In genomic region chr1:86914635-86914997, GRCh38 we compare ENCODE assay signal across 8 cellular contexts. TPM values are rescaled to one million over a fixed set of nuclear protein-coding genes. Genes with fewer than 3 reads are reported as not detected.
A peak's percentile ranks its signal among the peaks of the same experiment; 100 is the strongest.
DNase-seq lines count a peak whose midpoint lies in the region; ATAC-seq and TF ChIP-seq lines count a peak whose summit lies in the region.

HS2ST1 (plus strand) TSS chr1:86914635.

- in situ Hi-C loops in IMR-90 (cut with MboI; ENCODE audit: low sequenced_read_pairs) (no loop called here), KBM-7 (cut with MboI; ENCODE audit: low pct_unique_long_range_greater_than_20kb, low sequenced_read_pairs) (no loop called here)

- DNase-seq in AG10803 (ENCODE audit: low read depth) (no peak), IMR-90 (no peak), dermis blood vessel endothelial cell (no peak), KBM-7 (no peak)
- DNase-seq in activated naive CD4-positive, alpha-beta T cell treated with anti-CD3 and anti-CD28 coated beads, Interleukin-2, amount 50 U/mL, for 16 hours = no peak

- TF ChIP-seq CTCF in AG10803 (conservative IDR thresholded peaks at IDR 0.05; ENCODE audit: low read length) (no peak), IMR-90 (conservative IDR thresholded peaks at IDR 0.05; ENCODE audit: low read depth, low read length) (no peak)

- H3K9me3 ChIP-seq in IMR-90 (ENCODE audit: control insufficient read depth, insufficient read depth, low read length) = no peaks in the 10 kb centered on the region
- no peaks in the 10 kb centered on the region for H3K9me3 ChIP-seq in muscle layer of colon (ENCODE audit: low read length)

- 0% methylated on average over 5 of the region's 41 CpGs; no CpG with 5 or more reads in 1 of the 2 experiments for WGBS in IMR-90 (ENCODE audit: extremely low coverage in 2 of 2, insufficient read length in 1 of 2), 2 experiments

- H4K91ac ChIP-seq in IMR-90 (ENCODE audit: insufficient read depth, low read depth, low read length) = peak within 1 kb of the TSS; percentile 96

- peak within 1 kb of the TSS; percentile 94 for H2BK5ac ChIP-seq in IMR-90 (ENCODE audit: low read depth, low read length, poor library complexity, severe bottlenecking)

- POLR2A ChIA-PET in IMR-90 (lab: Charles Lee; ENCODE audit: unreplicated experiment) = interaction anchor here (0.7 kb wide), 1 partner anchor 18 kb away, joined by 4 read pairs; no protein-coding TSS in a partner anchor

- H3K4me1 ChIP-seq in IMR-90 (ENCODE audit: control insufficient read depth, insufficient read depth, low read length) (peaks cover 4% of the 10 kb centered on the region; the same call in 1 of the 2 replicates), muscle layer of colon (ENCODE audit: insufficient read depth, low read length) (peaks cover 23% of the 10 kb centered on the region)

- H2BK120ac ChIP-seq in IMR-90 (ENCODE audit: low read depth, low read length) = peak within 1 kb of the TSS; percentile 51

- peak within 1 kb of the TSS; percentile 99 for H3K14ac ChIP-seq in IMR-90 (replicated peaks; ENCODE audit: low read depth, low read length)

- H3K36me3 ChIP-seq in IMR-90 (ENCODE audit: control insufficient read depth, insufficient read depth, low read length) = no peaks in the 10 kb centered on the region; the same call in 1 of the 2 replicates
- no peaks in the 10 kb centered on the region for H3K36me3 ChIP-seq in muscle layer of colon (ENCODE audit: insufficient read depth, low read length)

- H3K27ac ChIP-seq in IMR-90 (ENCODE audit: insufficient read depth, low read length) (peak within 1 kb of the TSS; percentile 79), muscle layer of colon (ENCODE audit: low read depth, low read length) (peak within 1 kb of the TSS; percentile 98)

- H3K18ac ChIP-seq in IMR-90 (ENCODE audit: low read depth, low read length) = peak within 1 kb of the TSS; percentile 88

- peak within 1 kb of the TSS; percentile 99 for H3K23ac ChIP-seq in IMR-90 (ENCODE audit: low read depth, low read length)

- H3K9ac ChIP-seq in IMR-90 (ENCODE audit: low read depth, low read length) (peak within 1 kb of the TSS; percentile 84), muscle layer of colon (ENCODE audit: low read length) (peak within 1 kb of the TSS; percentile 93)

- H3K4ac ChIP-seq in IMR-90 (ENCODE audit: low read depth, low read length) = peak within 1 kb of the TSS; percentile 97

- peak within 1 kb of the TSS; percentile 97 for H2BK15ac ChIP-seq in IMR-90 (ENCODE audit: low read depth, low read length)

- ATAC-seq in IMR-90 (ENCODE audit: low read depth) (no peak), GM21786 (IDR thresholded peaks at IDR 0.05; ENCODE audit: unreplicated experiment) (no peak), GM19351 (IDR thresholded peaks at IDR 0.05; ENCODE audit: unreplicated experiment) (no peak)

- peak within 1 kb of the TSS; percentile 87 for H2AK5ac ChIP-seq in IMR-90 (ENCODE audit: low read depth, low read length)

- peak within 1 kb of the TSS; percentile 94 for H2AFZ ChIP-seq in IMR-90 (replicated peaks; ENCODE audit: low read length, poor library complexity)

- H2BK20ac ChIP-seq in IMR-90 (ENCODE audit: low read depth, low read length) = peak within 1 kb of the TSS; percentile 5; the same call in 1 of the 2 replicates

- peak within 1 kb of the TSS; percentile 98 for H2AK9ac ChIP-seq in IMR-90 (replicated peaks; ENCODE audit: low read depth, low read length, poor library complexity)

- dilution Hi-C loops in IMR-90 (cut with HindIII; ENCODE audit: low sequenced_read_pairs, unreplicated experiment) = no loop called here

- peaks cover 40% of the 10 kb centered on the region for H4K20me1 ChIP-seq in IMR-90 (ENCODE audit: insufficient read depth, low read length)

- CTCF ChIA-PET in IMR-90 (lab: Yijun Ruan, JAX) = interaction anchor here (1.0 to 1.6 kb wide), 2 partner anchors 19 to 54 kb away, joined by 3 to 5 read pairs; no protein-coding TSS in a partner anchor

- no peaks in the 10 kb centered on the region for H3K9me1 ChIP-seq in IMR-90 (ENCODE audit: insufficient read depth, low read length)

- H3K4me3 ChIP-seq in AG10803 (ENCODE audit: low read length) = peak within 1 kb of the TSS; percentile 86
- peak within 1 kb of the TSS; percentile 85 for H3K4me3 ChIP-seq in IMR-90 (ENCODE audit: insufficient read depth, low read depth, low read length)
- peak within 1 kb of the TSS; percentile 75 to 100 for H3K4me3 ChIP-seq in muscle layer of colon (ENCODE audit: low read depth in 1 of 2, low read length in 2 of 2)

- peaks cover 5 to 40% of the 10 kb centered on the region in 2 experiments; a peak in 3 of 4 replicates for H3K79me1 ChIP-seq in IMR-90 (ENCODE audit: low read depth in 1 of 2, low read length in 2 of 2)

- peak within 1 kb of the TSS; percentile 88 to 99 for H4K8ac ChIP-seq in IMR-90 (ENCODE audit: low read depth in 2 of 2, low read length in 2 of 2)

- peak within 1 kb of the TSS; percentile 93 for H3K4me2 ChIP-seq in IMR-90 (ENCODE audit: low read depth, low read length)

- peak within 1 kb of the TSS; percentile 94 for H3K56ac ChIP-seq in IMR-90 (ENCODE audit: extremely low read depth, insufficient read depth, low read length)

- no peak for TF ChIP-seq POLR2A in IMR-90 (IDR thresholded peaks at IDR 0.05; ENCODE audit: low read depth, low read length)

- BruUV-seq in IMR-90 (replicated peaks; lab: Mats Ljungman, UMichigan) = no TSS peak

- H3K27me3 ChIP-seq in IMR-90 (ENCODE audit: control insufficient read depth, insufficient read depth, low read length) (no peaks in the 10 kb centered on the region), muscle layer of colon (ENCODE audit: control insufficient read depth in 1 of 2, insufficient read depth in 2 of 2, low read length in 2 of 2) (no peaks in the 10 kb centered on the region)

- peak within 1 kb of the TSS; percentile 90 for H4K5ac ChIP-seq in IMR-90 (ENCODE audit: low read depth, low read length)

- intact Hi-C loops in IMR-90 (cut with micrococcal nuclease) = loop anchor here (2.0 to 5.0 kb wide), 4 partner anchors 38 to 163 kb away; no protein-coding TSS in a partner anchor

- no peak for TF ChIP-seq RAD21 in IMR-90 (IDR thresholded peaks at IDR 0.05; ENCODE audit: low read length)

TF ChIP-seq in IMR-90, 13 proteins besides CTCF, POLR2A, EP300 and RAD21:
- no peak for TF ChIP-seq RCOR1 (IDR thresholded peaks at IDR 0.05; ENCODE audit: insufficient replicate concordance, low read length)
- 0 out of 2 replicates have a peak, but pooled peaks have one; percentile 1 for TF ChIP-seq USF2 (IDR thresholded peaks at IDR 0.05; ENCODE audit: low read depth, low read length)
- TF ChIP-seq NFE2L2 (IDR thresholded peaks at IDR 0.05; ENCODE audit: low read depth, low read length) = no peak
- peak; percentile 51; the same call in 1 of the 2 replicates for TF ChIP-seq MAZ (IDR thresholded peaks at IDR 0.05; ENCODE audit: borderline replicate concordance, low read depth, low read length)

RNA-seq across cellular contexts. Expression of gene HS2ST1, which starts in this region (rescaled TPM):
- 13.1 and 20.6 TPM in 2 replicates for total RNA-seq in IMR-90 (2012; rRNA removed)
- polyA plus RNA-seq in IMR-90 (2012; rRNA removed) = 6.4 and 7.8 TPM in 2 replicates
- polyA plus RNA-seq in IMR-90 (2012; cell fraction: cytosol; rRNA removed) = 2.6 and 5.0 TPM in 2 replicates
- polyA plus RNA-seq in IMR-90 (2012; cell fraction: nucleus; rRNA removed; ENCODE audit: low replicate concordance) = 0.64 and 2.8 TPM in 2 replicates
- total RNA-seq in dermis blood vessel endothelial cell = 17.7 and 24.3 TPM in 2 replicates
